In genomic region chr6:52958546-52959255, GRCh38 we compare ENCODE assay signal across 19 cellular contexts. TPM values are rescaled to one million over a fixed set of nuclear protein-coding genes. Genes with fewer than 3 reads are reported as not detected.
A peak's percentile ranks its signal among the peaks of the same experiment; 100 is the strongest.
DNase-seq lines count a peak whose midpoint lies in the region; ATAC-seq and TF ChIP-seq lines count a peak whose summit lies in the region.
"Had no signal": no experiment of that assay in that cellular context is flagged by ENCODE, and none has a peak within 500 bp of the region (broad histone marks: within the 10 kb centered on the region; RNA-seq: fewer than 3 reads in every experiment).

No MANE protein-coding gene starts in this region.

- POLR2A ChIA-PET in IMR-90 (lab: Charles Lee; ENCODE audit: unreplicated experiment), result no interaction called here

- TF ChIP-seq EP300 in stomach (IDR thresholded peaks at IDR 0.05), result no peak

- no TSS peak for BruUV-seq in IMR-90 (replicated peaks; lab: Mats Ljungman, UMichigan)

- H3K27ac ChIP-seq in IMR-90 (ENCODE audit: insufficient read depth, low read length), result no peak overlapping the region
- H3K27ac ChIP-seq in stomach, result no peak overlapping the region
- H3K27ac ChIP-seq: BLaER1, GM23248 had no signal

- no peak overlapping the region for H3K56ac ChIP-seq in IMR-90 (ENCODE audit: extremely low read depth, insufficient read depth, low read length)

- H3K23ac ChIP-seq in IMR-90 (ENCODE audit: low read depth, low read length), result no peak overlapping the region

- no peak overlapping the region for H2AFZ ChIP-seq in IMR-90 (replicated peaks; ENCODE audit: low read length, poor library complexity)
- H2AFZ ChIP-seq: GM23248 had no signal

- no peak overlapping the region for H4K5ac ChIP-seq in IMR-90 (ENCODE audit: low read depth, low read length)

- H2BK15ac ChIP-seq in IMR-90 (ENCODE audit: low read depth, low read length), result no peak overlapping the region

- no peak overlapping the region for H2BK120ac ChIP-seq in IMR-90 (ENCODE audit: low read depth, low read length)

- no peak overlapping the region for H3K4me2 ChIP-seq in IMR-90 (ENCODE audit: low read depth, low read length)

- no peak overlapping the region for H2AK9ac ChIP-seq in IMR-90 (replicated peaks; ENCODE audit: low read depth, low read length, poor library complexity)

- H3K9me1 ChIP-seq in IMR-90 (ENCODE audit: insufficient read depth, low read length), result no peaks in the 10 kb centered on the region

- no peak overlapping the region for H3K14ac ChIP-seq in IMR-90 (replicated peaks; ENCODE audit: low read depth, low read length)

- no peaks in the 10 kb centered on the region for H3K79me1 ChIP-seq in IMR-90 (ENCODE audit: low read depth in 1 of 2, low read length in 2 of 2)

- in situ Hi-C loops in IMR-90 (cut with MboI; ENCODE audit: low sequenced_read_pairs), result no loop called here

- peaks cover 4% of the 10 kb centered on the region for H3K9me3 ChIP-seq in IMR-90 (ENCODE audit: control insufficient read depth, insufficient read depth, low read length)
- H3K9me3 ChIP-seq in stomach, result no peaks in the 10 kb centered on the region
- H3K9me3 ChIP-seq: BLaER1, HAP-1 had no signal

- no peak overlapping the region for H3K9ac ChIP-seq in IMR-90 (ENCODE audit: low read depth, low read length)
- H3K9ac ChIP-seq: BLaER1, GM23248 had no signal

- no peak for ATAC-seq in IMR-90 (ENCODE audit: low read depth)
- ATAC-seq: GM12878 had no signal

- H2AK5ac ChIP-seq in IMR-90 (ENCODE audit: low read depth, low read length), result no peak overlapping the region

- H4K8ac ChIP-seq in IMR-90 (ENCODE audit: low read depth in 2 of 2, low read length in 2 of 2), result no peak overlapping the region

- no peak overlapping the region for H2BK5ac ChIP-seq in IMR-90 (ENCODE audit: low read depth, low read length, poor library complexity, severe bottlenecking)

- H3K4me1 ChIP-seq in IMR-90 (ENCODE audit: control insufficient read depth, insufficient read depth, low read length) (no peaks in the 10 kb centered on the region), stomach (no peaks in the 10 kb centered on the region)

- H3K36me3 ChIP-seq in IMR-90 (ENCODE audit: control insufficient read depth, insufficient read depth, low read length) (no peaks in the 10 kb centered on the region), stomach (no peaks in the 10 kb centered on the region)
- H3K36me3 ChIP-seq: BLaER1, HAP-1 had no signal

- H3K4ac ChIP-seq in IMR-90 (ENCODE audit: low read depth, low read length), result no peak overlapping the region

- H3K4me3 ChIP-seq in IMR-90 (ENCODE audit: insufficient read depth, low read depth, low read length) (no peak overlapping the region), stomach (no peak overlapping the region)
- H3K4me3 ChIP-seq: BLaER1, GM12878, GM23248, HAP-1 had no signal

- H2BK20ac ChIP-seq in IMR-90 (ENCODE audit: low read depth, low read length), result no peak overlapping the region

- no peak for TF ChIP-seq CTCF in IMR-90 (conservative IDR thresholded peaks at IDR 0.05; ENCODE audit: low read depth, low read length)
- no peak for TF ChIP-seq CTCF in stomach (IDR thresholded peaks at IDR 0.05)

- H4K20me1 ChIP-seq in IMR-90 (ENCODE audit: insufficient read depth, low read length), result no peaks in the 10 kb centered on the region
- H4K20me1 ChIP-seq: BLaER1 had no signal

- DNase-seq in IMR-90 (no peak), T1000 (lab: John Stamatoyannopoulos, UW) (peak; percentile 37), islet precursor cell (peak; percentile 69), kidney glomerular epithelial cell (lab: John Stamatoyannopoulos, UW) (no peak), stomach (no peak), NCI-H526 treated with DMSO at 0.1 percent for 48 hours (lab: John Stamatoyannopoulos, UW) (no peak), hypothalamus (lab: John Stamatoyannopoulos, UW) (no peak)
- DNase-seq: 8988T; CD4-positive, alpha-beta memory T cell; DMS153; DMS79; GM23248 had no signal

- no peak for TF ChIP-seq RAD21 in IMR-90 (IDR thresholded peaks at IDR 0.05; ENCODE audit: low read length)

- TF ChIP-seq POLR2A in IMR-90 (IDR thresholded peaks at IDR 0.05; ENCODE audit: low read depth, low read length) (no peak), stomach (IDR thresholded peaks at IDR 0.05) (no peak)

- intact Hi-C loops in IMR-90 (cut with micrococcal nuclease), result no loop called here
- intact Hi-C loops in stomach (cut with DNase I; ENCODE audit: low total_unique reads), result no loop called here

- H3K18ac ChIP-seq in IMR-90 (ENCODE audit: low read depth, low read length), result no peak overlapping the region

- no peak overlapping the region for H4K91ac ChIP-seq in IMR-90 (ENCODE audit: insufficient read depth, low read depth, low read length)

- no CpG with 5 or more reads among the region's 8 CpGs for WGBS in IMR-90 (ENCODE audit: extremely low coverage in 2 of 2, insufficient read length in 1 of 2), 2 experiments
- WGBS in stomach, 5 donors, result 61 to 72% (median 70%) methylated on average over 8 of the region's 8 CpGs

- dilution Hi-C loops in IMR-90 (cut with HindIII; ENCODE audit: low sequenced_read_pairs, unreplicated experiment), result no loop called here

- CTCF ChIA-PET in IMR-90 (lab: Yijun Ruan, JAX), result no interaction called here

- H3K27me3 ChIP-seq in IMR-90 (ENCODE audit: control insufficient read depth, insufficient read depth, low read length), result peaks cover 9% of the 10 kb centered on the region
- no peaks in the 10 kb centered on the region for H3K27me3 ChIP-seq in stomach
- H3K27me3 ChIP-seq: BLaER1 had no signal

TF ChIP-seq in IMR-90, 13 proteins besides CTCF, POLR2A, EP300 and RAD21:
- TF ChIP-seq MAZ (IDR thresholded peaks at IDR 0.05; ENCODE audit: borderline replicate concordance, low read depth, low read length) (no peak), CEBPB (IDR thresholded peaks at IDR 0.05; ENCODE audit: low read depth, low read length) (peak; percentile 40)

RNA-seq across cellular contexts. Expression of gene GSTA4, which starts 36.4 kb away (rescaled TPM):
- 26.9 and 35.8 TPM in 2 replicates for total RNA-seq in IMR-90 (2012; rRNA removed)
- 29.6 and 35.6 TPM in 2 replicates for polyA plus RNA-seq in IMR-90 (2012; rRNA removed)
- polyA plus RNA-seq in IMR-90 (2012; cell fraction: cytosol; rRNA removed), result 7.6 and 12.7 TPM in 2 replicates
- polyA plus RNA-seq in IMR-90 (2012; cell fraction: nucleus; rRNA removed; ENCODE audit: low replicate concordance), result 4.2 and 41.9 TPM in 2 replicates
- 100 to 1,000 TPM in 2 of 5 donors, 10 to 100 TPM in 2, 1 to 10 TPM in 1; 5.2 to 105 (median 62.4) TPM for total RNA-seq in stomach
- 10 to 100 TPM; 41.6 to 54.8 (median 42.7) TPM for polyA plus RNA-seq in stomach
- total RNA-seq: CD4-positive, alpha-beta memory T cell had no signal

RNA-seq across cellular contexts. Expression of gene GSTA3, which starts 49.2 kb away (rescaled TPM):
- total RNA-seq in IMR-90 (2012; rRNA removed) (not detected in 2 replicates), stomach (not detected)
- polyA plus RNA-seq in IMR-90 (2012; rRNA removed) (not detected in 2 replicates), stomach (1 to 10 TPM in 2 of 3 donors, under 1 TPM in 1; 1.00 to 8.9 (median 2.3) TPM)
- polyA plus RNA-seq in IMR-90 (2012; cell fraction: cytosol; rRNA removed), result not detected in 2 replicates
- polyA plus RNA-seq in IMR-90 (2012; cell fraction: nucleus; rRNA removed; ENCODE audit: low replicate concordance), result not detected in 2 replicates
- total RNA-seq: A673; CD4-positive, alpha-beta memory T cell; Daoy; GM12878; GM23248 had no signal
- polyA plus RNA-seq: AG04450; CD14-positive monocyte; CD4-positive, alpha-beta memory T cell; GM12878; GM23248 had no signal

Comparison
In these comparisons a context has a peak if more than half of its experiments do, and no peak if none do; other contexts are left out.
1. DNase-seq: peak in T1000 (single experiment) and islet precursor cell (single experiment); none in IMR-90 (single experiment), kidney glomerular epithelial cell (single experiment), stomach (single experiment), NCI-H526 treated with DMSO at 0.1 percent for 48 hours (single experiment) and hypothalamus (0 of 51).